1 cellular context compared by ENCODE assay signal in genomic region chr11:17214338-17214737, GRCh38.
TF ChIP-seq lines count a peak whose summit lies in the region.

No MANE protein-coding gene starts in this region.

TF ChIP-seq in K562, 482 proteins besides CTCF, POLR2A, EP300 and RAD21 (continued from another document):
- TF ChIP-seq, protein P1, sequence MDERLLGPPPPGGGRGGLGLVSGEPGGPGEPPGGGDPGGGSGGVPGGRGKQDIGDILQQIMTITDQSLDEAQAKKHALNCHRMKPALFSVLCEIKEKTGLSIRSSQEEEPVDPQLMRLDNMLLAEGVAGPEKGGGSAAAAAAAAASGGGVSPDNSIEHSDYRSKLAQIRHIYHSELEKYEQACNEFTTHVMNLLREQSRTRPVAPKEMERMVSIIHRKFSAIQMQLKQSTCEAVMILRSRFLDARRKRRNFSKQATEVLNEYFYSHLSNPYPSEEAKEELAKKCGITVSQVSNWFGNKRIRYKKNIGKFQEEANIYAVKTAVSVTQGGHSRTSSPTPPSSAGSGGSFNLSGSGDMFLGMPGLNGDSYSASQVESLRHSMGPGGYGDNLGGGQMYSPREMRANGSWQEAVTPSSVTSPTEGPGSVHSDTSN (CRISPR knock-in tag; IDR thresholded peaks at IDR 0.05; ENCODE audit: low read depth) = no peak
- TF ChIP-seq, protein P1 (tag; conservative IDR thresholded peaks at IDR 0.05; ENCODE audit: low read depth) = no peak
- TF ChIP-seq TAF15 (IDR thresholded peaks at IDR 0.05; ENCODE audit: low read depth, low read length) (no peak), ARNT (IDR thresholded peaks at IDR 0.05) (no peak)
